In the genomic region with DNA sequence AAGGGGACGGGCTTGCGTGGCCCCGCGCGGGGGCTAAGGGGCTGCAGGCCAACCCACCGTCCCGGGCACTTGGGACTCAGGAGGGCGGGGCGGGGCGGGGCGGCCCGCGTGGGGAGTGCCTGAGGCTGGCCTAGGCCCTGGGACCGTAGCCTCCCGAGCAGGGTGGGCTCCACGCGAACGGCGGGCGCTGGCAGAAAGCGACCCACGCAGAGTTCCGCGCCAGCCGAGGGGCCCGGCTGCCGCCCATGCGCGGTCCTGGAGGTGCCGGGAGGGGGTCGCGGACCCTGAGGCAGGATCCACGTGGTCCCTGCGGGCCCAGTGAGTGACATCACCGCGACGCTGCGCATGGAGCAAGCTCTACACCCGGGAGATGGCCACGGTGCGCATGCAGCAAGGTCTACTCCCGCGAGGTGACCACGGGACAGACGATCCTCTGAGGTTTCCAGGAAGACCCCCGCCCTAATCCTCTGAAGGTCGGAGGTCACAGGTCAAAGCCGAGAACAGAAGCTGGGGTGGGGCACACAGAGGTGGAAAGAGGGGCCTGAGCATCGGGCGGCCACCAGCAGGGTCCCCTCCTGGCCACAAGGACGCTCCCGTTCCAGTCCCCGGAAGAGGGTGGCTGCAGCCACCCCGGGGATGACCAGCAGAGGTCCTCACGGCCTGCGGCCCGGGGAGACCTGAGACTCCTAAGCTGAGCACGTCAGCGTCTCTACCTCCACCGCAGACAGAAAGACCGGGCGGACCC, we compare ENCODE assay signal across 1 cellular context.
TF ChIP-seq lines count a peak whose summit lies in the region.

No MANE protein-coding gene starts in this region.

TF ChIP-seq in HepG2, 621 proteins besides CTCF, POLR2A, EP300 and RAD21 (continued from another document and continues in another):
- TF ChIP-seq, protein P1, sequence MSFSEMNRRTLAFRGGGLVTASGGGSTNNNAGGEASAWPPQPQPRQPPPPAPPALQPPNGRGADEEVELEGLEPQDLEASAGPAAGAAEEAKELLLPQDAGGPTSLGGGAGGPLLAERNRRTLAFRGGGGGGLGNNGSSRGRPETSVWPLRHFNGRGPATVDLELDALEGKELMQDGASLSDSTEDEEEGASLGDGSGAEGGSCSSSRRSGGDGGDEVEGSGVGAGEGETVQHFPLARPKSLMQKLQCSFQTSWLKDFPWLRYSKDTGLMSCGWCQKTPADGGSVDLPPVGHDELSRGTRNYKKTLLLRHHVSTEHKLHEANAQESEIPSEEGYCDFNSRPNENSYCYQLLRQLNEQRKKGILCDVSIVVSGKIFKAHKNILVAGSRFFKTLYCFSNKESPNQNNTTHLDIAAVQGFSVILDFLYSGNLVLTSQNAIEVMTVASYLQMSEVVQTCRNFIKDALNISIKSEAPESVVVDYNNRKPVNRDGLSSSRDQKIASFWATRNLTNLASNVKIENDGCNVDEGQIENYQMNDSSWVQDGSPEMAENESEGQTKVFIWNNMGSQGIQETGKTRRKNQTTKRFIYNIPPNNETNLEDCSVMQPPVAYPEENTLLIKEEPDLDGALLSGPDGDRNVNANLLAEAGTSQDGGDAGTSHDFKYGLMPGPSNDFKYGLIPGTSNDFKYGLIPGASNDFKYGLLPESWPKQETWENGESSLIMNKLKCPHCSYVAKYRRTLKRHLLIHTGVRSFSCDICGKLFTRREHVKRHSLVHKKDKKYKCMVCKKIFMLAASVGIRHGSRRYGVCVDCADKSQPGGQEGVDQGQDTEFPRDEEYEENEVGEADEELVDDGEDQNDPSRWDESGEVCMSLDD (CRISPR knock-in tag; IDR thresholded peaks at IDR 0.05; ENCODE audit: borderline replicate concordance): no peak
- peak; percentile 87; the same call in 1 of the 2 replicates for TF ChIP-seq ATF2 (CRISPR knock-in tag; IDR thresholded peaks at IDR 0.05)
- TF ChIP-seq, protein P2, sequence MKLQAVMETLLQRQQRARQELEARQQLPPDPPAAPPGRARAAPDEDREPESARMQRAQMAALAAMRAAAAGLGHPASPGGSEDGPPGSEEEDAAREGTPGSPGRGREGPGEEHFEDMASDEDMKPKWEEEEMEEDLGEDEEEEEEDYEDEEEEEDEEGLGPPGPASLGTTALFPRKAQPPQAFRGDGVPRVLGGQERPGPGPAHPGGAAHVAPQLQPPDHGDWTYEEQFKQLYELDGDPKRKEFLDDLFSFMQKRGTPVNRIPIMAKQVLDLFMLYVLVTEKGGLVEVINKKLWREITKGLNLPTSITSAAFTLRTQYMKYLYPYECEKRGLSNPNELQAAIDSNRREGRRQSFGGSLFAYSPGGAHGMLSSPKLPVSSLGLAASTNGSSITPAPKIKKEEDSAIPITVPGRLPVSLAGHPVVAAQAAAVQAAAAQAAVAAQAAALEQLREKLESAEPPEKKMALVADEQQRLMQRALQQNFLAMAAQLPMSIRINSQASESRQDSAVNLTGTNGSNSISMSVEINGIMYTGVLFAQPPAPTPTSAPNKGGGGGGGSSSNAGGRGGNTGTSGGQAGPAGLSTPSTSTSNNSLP (IDR thresholded peaks at IDR 0.05; ENCODE audit: low read depth, low read length): no peak
- peak; percentile 63 for TF ChIP-seq HIVEP1 (CRISPR knock-in tag; IDR thresholded peaks at IDR 0.05)
- TF ChIP-seq HMG20A (CRISPR knock-in tag; IDR thresholded peaks at IDR 0.05; ENCODE audit: borderline replicate concordance): no peak
- TF ChIP-seq FOSL1 (CRISPR knock-in tag; IDR thresholded peaks at IDR 0.05; ENCODE audit: borderline replicate concordance): no peak
- TF ChIP-seq HNRNPH1 (optimal IDR thresholded peaks at IDR 0.05; ENCODE audit: low read depth, low read length): no peak
- TF ChIP-seq ZBTB33 (CRISPR knock-in tag; IDR thresholded peaks at IDR 0.05): 0 out of 2 replicates have a peak, but pooled peaks have one; percentile 32
- no peak for TF ChIP-seq HNF4G (IDR thresholded peaks at IDR 0.05; ENCODE audit: borderline replicate concordance, low read depth, low read length)
- TF ChIP-seq HNF4G (CRISPR knock-in tag; IDR thresholded peaks at IDR 0.05; ENCODE audit: borderline replicate concordance, low read depth): peak; percentile 45; the same call in 1 of the 2 replicates
- TF ChIP-seq ZNF672 (CRISPR knock-in tag; IDR thresholded peaks at IDR 0.05): no peak
- peak; percentile 50; the same call in 1 of the 2 replicates for TF ChIP-seq KDM3A (CRISPR knock-in tag; IDR thresholded peaks at IDR 0.05; ENCODE audit: low read depth)
- TF ChIP-seq KAT8 (CRISPR knock-in tag; IDR thresholded peaks at IDR 0.05): peak; percentile 78
- TF ChIP-seq, protein P3, sequence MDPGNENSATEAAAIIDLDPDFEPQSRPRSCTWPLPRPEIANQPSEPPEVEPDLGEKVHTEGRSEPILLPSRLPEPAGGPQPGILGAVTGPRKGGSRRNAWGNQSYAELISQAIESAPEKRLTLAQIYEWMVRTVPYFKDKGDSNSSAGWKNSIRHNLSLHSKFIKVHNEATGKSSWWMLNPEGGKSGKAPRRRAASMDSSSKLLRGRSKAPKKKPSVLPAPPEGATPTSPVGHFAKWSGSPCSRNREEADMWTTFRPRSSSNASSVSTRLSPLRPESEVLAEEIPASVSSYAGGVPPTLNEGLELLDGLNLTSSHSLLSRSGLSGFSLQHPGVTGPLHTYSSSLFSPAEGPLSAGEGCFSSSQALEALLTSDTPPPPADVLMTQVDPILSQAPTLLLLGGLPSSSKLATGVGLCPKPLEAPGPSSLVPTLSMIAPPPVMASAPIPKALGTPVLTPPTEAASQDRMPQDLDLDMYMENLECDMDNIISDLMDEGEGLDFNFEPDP (CRISPR knock-in tag; conservative IDR thresholded peaks at IDR 0.05): no peak
- TF ChIP-seq, protein P4, sequence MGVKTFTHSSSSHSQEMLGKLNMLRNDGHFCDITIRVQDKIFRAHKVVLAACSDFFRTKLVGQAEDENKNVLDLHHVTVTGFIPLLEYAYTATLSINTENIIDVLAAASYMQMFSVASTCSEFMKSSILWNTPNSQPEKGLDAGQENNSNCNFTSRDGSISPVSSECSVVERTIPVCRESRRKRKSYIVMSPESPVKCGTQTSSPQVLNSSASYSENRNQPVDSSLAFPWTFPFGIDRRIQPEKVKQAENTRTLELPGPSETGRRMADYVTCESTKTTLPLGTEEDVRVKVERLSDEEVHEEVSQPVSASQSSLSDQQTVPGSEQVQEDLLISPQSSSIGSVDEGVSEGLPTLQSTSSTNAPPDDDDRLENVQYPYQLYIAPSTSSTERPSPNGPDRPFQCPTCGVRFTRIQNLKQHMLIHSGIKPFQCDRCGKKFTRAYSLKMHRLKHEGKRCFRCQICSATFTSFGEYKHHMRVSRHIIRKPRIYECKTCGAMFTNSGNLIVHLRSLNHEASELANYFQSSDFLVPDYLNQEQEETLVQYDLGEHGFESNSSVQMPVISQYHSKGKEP (CRISPR knock-in tag; IDR thresholded peaks at IDR 0.05): 0 out of 2 replicates have a peak, but pooled peaks have one; percentile 29
- TF ChIP-seq, protein P5, sequence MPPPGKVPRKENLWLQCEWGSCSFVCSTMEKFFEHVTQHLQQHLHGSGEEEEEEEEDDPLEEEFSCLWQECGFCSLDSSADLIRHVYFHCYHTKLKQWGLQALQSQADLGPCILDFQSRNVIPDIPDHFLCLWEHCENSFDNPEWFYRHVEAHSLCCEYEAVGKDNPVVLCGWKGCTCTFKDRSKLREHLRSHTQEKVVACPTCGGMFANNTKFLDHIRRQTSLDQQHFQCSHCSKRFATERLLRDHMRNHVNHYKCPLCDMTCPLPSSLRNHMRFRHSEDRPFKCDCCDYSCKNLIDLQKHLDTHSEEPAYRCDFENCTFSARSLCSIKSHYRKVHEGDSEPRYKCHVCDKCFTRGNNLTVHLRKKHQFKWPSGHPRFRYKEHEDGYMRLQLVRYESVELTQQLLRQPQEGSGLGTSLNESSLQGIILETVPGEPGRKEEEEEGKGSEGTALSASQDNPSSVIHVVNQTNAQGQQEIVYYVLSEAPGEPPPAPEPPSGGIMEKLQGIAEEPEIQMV (CRISPR knock-in tag; IDR thresholded peaks at IDR 0.05; ENCODE audit: low read depth): 0 out of 2 replicates have a peak, but pooled peaks have one; percentile 21
- no peak for TF ChIP-seq ZNF33A (CRISPR knock-in tag; IDR thresholded peaks at IDR 0.05; ENCODE audit: borderline replicate concordance)
- TF ChIP-seq, protein P6, sequence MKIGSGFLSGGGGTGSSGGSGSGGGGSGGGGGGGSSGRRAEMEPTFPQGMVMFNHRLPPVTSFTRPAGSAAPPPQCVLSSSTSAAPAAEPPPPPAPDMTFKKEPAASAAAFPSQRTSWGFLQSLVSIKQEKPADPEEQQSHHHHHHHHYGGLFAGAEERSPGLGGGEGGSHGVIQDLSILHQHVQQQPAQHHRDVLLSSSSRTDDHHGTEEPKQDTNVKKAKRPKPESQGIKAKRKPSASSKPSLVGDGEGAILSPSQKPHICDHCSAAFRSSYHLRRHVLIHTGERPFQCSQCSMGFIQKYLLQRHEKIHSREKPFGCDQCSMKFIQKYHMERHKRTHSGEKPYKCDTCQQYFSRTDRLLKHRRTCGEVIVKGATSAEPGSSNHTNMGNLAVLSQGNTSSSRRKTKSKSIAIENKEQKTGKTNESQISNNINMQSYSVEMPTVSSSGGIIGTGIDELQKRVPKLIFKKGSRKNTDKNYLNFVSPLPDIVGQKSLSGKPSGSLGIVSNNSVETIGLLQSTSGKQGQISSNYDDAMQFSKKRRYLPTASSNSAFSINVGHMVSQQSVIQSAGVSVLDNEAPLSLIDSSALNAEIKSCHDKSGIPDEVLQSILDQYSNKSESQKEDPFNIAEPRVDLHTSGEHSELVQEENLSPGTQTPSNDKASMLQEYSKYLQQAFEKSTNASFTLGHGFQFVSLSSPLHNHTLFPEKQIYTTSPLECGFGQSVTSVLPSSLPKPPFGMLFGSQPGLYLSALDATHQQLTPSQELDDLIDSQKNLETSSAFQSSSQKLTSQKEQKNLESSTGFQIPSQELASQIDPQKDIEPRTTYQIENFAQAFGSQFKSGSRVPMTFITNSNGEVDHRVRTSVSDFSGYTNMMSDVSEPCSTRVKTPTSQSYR (CRISPR knock-in tag; IDR thresholded peaks at IDR 0.05; ENCODE audit: borderline replicate concordance): no peak; the same call in 1 of the 2 replicates
- TF ChIP-seq, protein P7, sequence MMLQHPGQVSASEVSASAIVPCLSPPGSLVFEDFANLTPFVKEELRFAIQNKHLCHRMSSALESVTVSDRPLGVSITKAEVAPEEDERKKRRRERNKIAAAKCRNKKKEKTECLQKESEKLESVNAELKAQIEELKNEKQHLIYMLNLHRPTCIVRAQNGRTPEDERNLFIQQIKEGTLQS (CRISPR knock-in tag; IDR thresholded peaks at IDR 0.05): peak; percentile 69; the same call in 1 of the 2 replicates
- TF ChIP-seq ISX (CRISPR knock-in tag; conservative IDR thresholded peaks at IDR 0.05): no peak
- no peak for TF ChIP-seq ZNF367 (CRISPR knock-in tag; IDR thresholded peaks at IDR 0.05; ENCODE audit: borderline replicate concordance)
- TF ChIP-seq MEIS2 (CRISPR knock-in tag; IDR thresholded peaks at IDR 0.05): peak; percentile 71
- TF ChIP-seq, protein P8, sequence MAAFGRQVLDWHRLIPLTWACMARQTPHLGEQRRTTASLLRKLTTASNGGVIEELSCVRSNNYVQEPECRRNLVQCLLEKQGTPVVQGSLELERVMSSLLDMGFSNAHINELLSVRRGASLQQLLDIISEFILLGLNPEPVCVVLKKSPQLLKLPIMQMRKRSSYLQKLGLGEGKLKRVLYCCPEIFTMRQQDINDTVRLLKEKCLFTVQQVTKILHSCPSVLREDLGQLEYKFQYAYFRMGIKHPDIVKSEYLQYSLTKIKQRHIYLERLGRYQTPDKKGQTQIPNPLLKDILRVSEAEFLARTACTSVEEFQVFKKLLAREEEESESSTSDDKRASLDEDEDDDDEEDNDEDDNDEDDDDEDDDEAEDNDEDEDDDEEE (CRISPR knock-in tag; IDR thresholded peaks at IDR 0.05): peak; percentile 80
- TF ChIP-seq, protein P9, sequence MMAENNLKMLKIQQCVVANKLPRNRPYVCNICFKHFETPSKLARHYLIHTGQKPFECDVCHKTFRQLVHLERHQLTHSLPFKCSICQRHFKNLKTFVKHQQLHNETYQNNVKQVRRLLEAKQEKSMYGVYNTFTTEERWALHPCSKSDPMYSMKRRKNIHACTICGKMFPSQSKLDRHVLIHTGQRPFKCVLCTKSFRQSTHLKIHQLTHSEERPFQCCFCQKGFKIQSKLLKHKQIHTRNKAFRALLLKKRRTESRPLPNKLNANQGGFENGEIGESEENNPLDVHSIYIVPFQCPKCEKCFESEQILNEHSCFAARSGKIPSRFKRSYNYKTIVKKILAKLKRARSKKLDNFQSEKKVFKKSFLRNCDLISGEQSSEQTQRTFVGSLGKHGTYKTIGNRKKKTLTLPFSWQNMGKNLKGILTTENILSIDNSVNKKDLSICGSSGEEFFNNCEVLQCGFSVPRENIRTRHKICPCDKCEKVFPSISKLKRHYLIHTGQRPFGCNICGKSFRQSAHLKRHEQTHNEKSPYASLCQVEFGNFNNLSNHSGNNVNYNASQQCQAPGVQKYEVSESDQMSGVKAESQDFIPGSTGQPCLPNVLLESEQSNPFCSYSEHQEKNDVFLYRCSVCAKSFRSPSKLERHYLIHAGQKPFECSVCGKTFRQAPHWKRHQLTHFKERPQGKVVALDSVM (CRISPR knock-in tag; IDR thresholded peaks at IDR 0.05): no peak; the same call in 1 of the 2 replicates
- TF ChIP-seq SOX13 (IDR thresholded peaks at IDR 0.05): no peak
- peak in 1 of 2 experiments; percentile 18; a peak in 1 of 4 replicates for TF ChIP-seq SOX13 (CRISPR knock-in tag; conservative IDR thresholded peaks at IDR 0.05 in 1 of 2, IDR thresholded peaks at IDR 0.05 in 1 of 2)
- TF ChIP-seq GPBP1L1 (CRISPR knock-in tag; IDR thresholded peaks at IDR 0.05): no peak
- TF ChIP-seq ZNF234 (CRISPR knock-in tag; conservative IDR thresholded peaks at IDR 0.05): no peak
